20 cellular contexts compared by ENCODE assay signal in the genomic region with DNA sequence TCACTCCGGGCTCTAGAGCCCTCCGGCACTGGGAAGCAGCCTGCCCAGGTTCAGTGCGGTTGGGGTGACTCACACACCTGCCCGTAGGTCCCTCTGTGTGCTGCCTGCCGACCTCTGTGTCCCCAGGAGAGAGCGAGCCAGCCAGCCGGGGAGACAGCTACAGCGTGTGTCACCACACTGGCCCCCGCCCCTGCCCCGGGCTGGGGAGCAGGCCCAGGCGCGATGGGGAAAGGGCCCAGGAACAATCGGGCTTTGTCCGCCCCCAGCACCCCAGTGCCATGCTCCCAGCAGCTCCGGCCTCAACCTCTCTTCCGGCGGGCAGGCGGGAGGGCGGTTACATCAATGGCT. TPM values are rescaled to one million over a fixed set of nuclear protein-coding genes. Genes with fewer than 3 reads are reported as not detected.
A peak's percentile ranks its signal among the peaks of the same experiment; 100 is the strongest.
DNase-seq lines count a peak whose midpoint lies in the region; ATAC-seq and TF ChIP-seq lines count a peak whose summit lies in the region.
"Had no signal": no experiment of that assay in that cellular context is flagged by ENCODE, and none has a peak within 500 bp of the region (broad histone marks: within the 10 kb centered on the region; RNA-seq: fewer than 3 reads in every experiment).

A gene (minus strand): TSS at position 179 of the 348 bp plus-strand sequence. CDS start 1,487 bp downstream, outside the sequence.

- no peak for DNase-seq in IMR-90
- DNase-seq in kidney tubule cell (ENCODE audit: low spot score), result peak; percentile 79
- DNase-seq in sciatic nerve (ENCODE audit: low spot score), result peak; percentile 54
- DNase-seq in stimulated activated naive CD8-positive, alpha-beta T cell treated with anti-CD3 and anti-CD28 coated beads, Interleukin-15, amount 100 ng/mL, for 72 hours, result no peak
- DNase-seq in DMS153 treated with DMSO at 0.1 percent for 48 hours (lab: John Stamatoyannopoulos, UW; ENCODE audit: unreplicated experiment), result no peak
- DNase-seq in NCI-H2196 treated with DMSO at 0.1 percent for 48 hours (lab: John Stamatoyannopoulos, UW; ENCODE audit: unreplicated experiment), result no peak
- no peak for DNase-seq in activated CD4-positive, alpha-beta T cell treated with anti-CD3 and anti-CD28 coated beads, Interleukin-2, amount 10 ng/mL, durations not matched to agents 24 days and 14 days
- DNase-seq: activated T-cell treated with anti-CD3 and anti-CD28 coated beads, Interleukin-2, amount 50 U/mL, for 4 hours; adrenal gland; BE2C; cortex of kidney; KBM-7; NCI-H1417 treated with DMSO at 0.1 percent for 48 hours; NCI-H510A treated with DMSO at 0.1 percent for 48 hours; right lobe of liver; stimulated activated CD4-positive, alpha-beta T cell treated with anti-CD3 and anti-CD28 coated beads, Interleukin-4, amount 100 ng/mL, for 1 hour; T-helper 1 cell had no signal

- no peak within 1 kb of the TSS for H3K27ac ChIP-seq in IMR-90 (ENCODE audit: insufficient read depth, low read length)
- peak within 1 kb of the TSS; percentile 99 for H3K27ac ChIP-seq in cingulate gyrus (ENCODE audit: low read depth, low read length)
- H3K27ac ChIP-seq: adrenal gland, right lobe of liver had no signal

- H3K9me1 ChIP-seq in IMR-90 (ENCODE audit: insufficient read depth, low read length), result no peaks in the 10 kb centered on the region

- H3K27me3 ChIP-seq in IMR-90 (ENCODE audit: control insufficient read depth, insufficient read depth, low read length), result no peaks in the 10 kb centered on the region
- H3K27me3 ChIP-seq: right lobe of liver had no signal

- no peaks in the 10 kb centered on the region for H3K4me1 ChIP-seq in IMR-90 (ENCODE audit: control insufficient read depth, insufficient read depth, low read length)
- H3K4me1 ChIP-seq: adrenal gland, BE2C, right lobe of liver had no signal

- no peak within 1 kb of the TSS for H2BK5ac ChIP-seq in IMR-90 (ENCODE audit: low read depth, low read length, poor library complexity, severe bottlenecking)

- H3K4me1 Mint-ChIP-seq in stimulated activated naive CD8-positive, alpha-beta T cell treated with anti-CD3 and anti-CD28 coated beads, Interleukin-15, amount 100 ng/mL, for 72 hours, result no peaks in the 10 kb centered on the region
- no peaks in the 10 kb centered on the region for H3K4me1 Mint-ChIP-seq in activated CD4-positive, alpha-beta T cell treated with anti-CD3 and anti-CD28 coated beads, Interleukin-2, amount 10 ng/mL, durations not matched to agents 24 days and 14 days

- H2BK120ac ChIP-seq in IMR-90 (ENCODE audit: low read depth, low read length), result no peak within 1 kb of the TSS

- no peak within 1 kb of the TSS for H3K4me3 Mint-ChIP-seq in stimulated activated naive CD8-positive, alpha-beta T cell treated with anti-CD3 and anti-CD28 coated beads, Interleukin-15, amount 100 ng/mL, for 72 hours
- H3K4me3 Mint-ChIP-seq in activated CD4-positive, alpha-beta T cell treated with anti-CD3 and anti-CD28 coated beads, Interleukin-2, amount 10 ng/mL, durations not matched to agents 24 days and 14 days, result no peak within 1 kb of the TSS
- H3K4me3 Mint-ChIP-seq: activated T-cell treated with anti-CD3 and anti-CD28 coated beads, Interleukin-2, amount 50 U/mL, for 4 hours had no signal

- H3K9ac ChIP-seq in IMR-90 (ENCODE audit: low read depth, low read length), result no peak within 1 kb of the TSS

- H3K56ac ChIP-seq in IMR-90 (ENCODE audit: extremely low read depth, insufficient read depth, low read length), result no peak within 1 kb of the TSS

- H3K9me3 ChIP-seq in IMR-90 (ENCODE audit: control insufficient read depth, insufficient read depth, low read length), result peaks cover 3% of the 10 kb centered on the region
- H3K9me3 ChIP-seq: adrenal gland, BE2C, right lobe of liver had no signal

- H3K9me3 Mint-ChIP-seq in stimulated activated naive CD8-positive, alpha-beta T cell treated with anti-CD3 and anti-CD28 coated beads, Interleukin-15, amount 100 ng/mL, for 72 hours, result no peaks in the 10 kb centered on the region
- H3K9me3 Mint-ChIP-seq in activated CD4-positive, alpha-beta T cell treated with anti-CD3 and anti-CD28 coated beads, Interleukin-2, amount 10 ng/mL, durations not matched to agents 24 days and 14 days, result no peaks in the 10 kb centered on the region
- H3K9me3 Mint-ChIP-seq: activated T-cell treated with anti-CD3 and anti-CD28 coated beads, Interleukin-2, amount 50 U/mL, for 4 hours had no signal

- H2AFZ ChIP-seq in IMR-90 (replicated peaks; ENCODE audit: low read length, poor library complexity), result peak within 1 kb of the TSS; percentile 21

- POLR2A ChIA-PET in IMR-90 (lab: Charles Lee; ENCODE audit: unreplicated experiment), result no interaction called here

- no peak within 1 kb of the TSS for H4K8ac ChIP-seq in IMR-90 (ENCODE audit: low read depth in 2 of 2, low read length in 2 of 2)

- H2BK15ac ChIP-seq in IMR-90 (ENCODE audit: low read depth, low read length), result no peak within 1 kb of the TSS

- no peak within 1 kb of the TSS for H2AK9ac ChIP-seq in IMR-90 (replicated peaks; ENCODE audit: low read depth, low read length, poor library complexity)

- H2BK20ac ChIP-seq in IMR-90 (ENCODE audit: low read depth, low read length), result no peak within 1 kb of the TSS

- no peak within 1 kb of the TSS for H3K4me2 ChIP-seq in IMR-90 (ENCODE audit: low read depth, low read length)

- no peak for ATAC-seq in IMR-90 (ENCODE audit: low read depth)
- ATAC-seq in sciatic nerve, result peak; percentile 61
- ATAC-seq in stimulated activated naive CD8-positive, alpha-beta T cell treated with anti-CD3 and anti-CD28 coated beads, Interleukin-15, amount 100 ng/mL, for 72 hours, result no peak
- ATAC-seq: activated T-cell treated with anti-CD3 and anti-CD28 coated beads, Interleukin-2, amount 50 U/mL, for 4 hours had no signal

- no peaks in the 10 kb centered on the region for H3K36me3 Mint-ChIP-seq in activated CD4-positive, alpha-beta T cell treated with anti-CD3 and anti-CD28 coated beads, Interleukin-2, amount 10 ng/mL, durations not matched to agents 24 days and 14 days (ENCODE audit: low read depth)

- H4K5ac ChIP-seq in IMR-90 (ENCODE audit: low read depth, low read length), result no peak within 1 kb of the TSS

- H3K27me3 Mint-ChIP-seq in stimulated activated naive CD8-positive, alpha-beta T cell treated with anti-CD3 and anti-CD28 coated beads, Interleukin-15, amount 100 ng/mL, for 72 hours, result peaks cover 72% of the 10 kb centered on the region
- peaks cover 6% of the 10 kb centered on the region for H3K27me3 Mint-ChIP-seq in activated CD4-positive, alpha-beta T cell treated with anti-CD3 and anti-CD28 coated beads, Interleukin-2, amount 10 ng/mL, durations not matched to agents 24 days and 14 days

- no peaks in the 10 kb centered on the region for H3K36me3 ChIP-seq in IMR-90 (ENCODE audit: control insufficient read depth, insufficient read depth, low read length)
- H3K36me3 ChIP-seq: adrenal gland, BE2C, right lobe of liver had no signal

- TF ChIP-seq RAD21 in IMR-90 (IDR thresholded peaks at IDR 0.05; ENCODE audit: low read length), result no peak

- TF ChIP-seq POLR2A in IMR-90 (IDR thresholded peaks at IDR 0.05; ENCODE audit: low read depth, low read length), result no peak

- H3K79me1 ChIP-seq in IMR-90 (ENCODE audit: low read depth in 1 of 2, low read length in 2 of 2), result no peaks in the 10 kb centered on the region

- intact Hi-C loops in IMR-90 (cut with micrococcal nuclease), result no loop called here
- intact Hi-C loops in sciatic nerve (cut with DNase I), result no loop called here
- intact Hi-C loops in activated CD4-positive, alpha-beta T cell treated with anti-CD3 and anti-CD28 coated beads, Interleukin-2, amount 10 ng/mL, durations not matched to agents 24 days and 14 days (cut with micrococcal nuclease), result no loop called here

- CTCF ChIA-PET in IMR-90 (lab: Yijun Ruan, JAX), result no interaction called here

- H3K4me3 ChIP-seq in IMR-90 (ENCODE audit: insufficient read depth, low read depth, low read length), result no peak within 1 kb of the TSS
- H3K4me3 ChIP-seq: adrenal gland, right lobe of liver had no signal

- peak within 1 kb of the TSS in 1 of 2 donors; percentile 52 for H3K27ac Mint-ChIP-seq in stimulated activated naive CD8-positive, alpha-beta T cell treated with anti-CD3 and anti-CD28 coated beads, Interleukin-15, amount 100 ng/mL, for 72 hours
- no peak within 1 kb of the TSS for H3K27ac Mint-ChIP-seq in activated CD4-positive, alpha-beta T cell treated with anti-CD3 and anti-CD28 coated beads, Interleukin-2, amount 10 ng/mL, durations not matched to agents 24 days and 14 days

- no peak for TF ChIP-seq CTCF in IMR-90 (conservative IDR thresholded peaks at IDR 0.05; ENCODE audit: low read depth, low read length)

- no peak within 1 kb of the TSS for H3K4ac ChIP-seq in IMR-90 (ENCODE audit: low read depth, low read length)

- no TSS peak for BruUV-seq in IMR-90 (replicated peaks; lab: Mats Ljungman, UMichigan)

- dilution Hi-C loops in IMR-90 (cut with HindIII; ENCODE audit: low sequenced_read_pairs, unreplicated experiment), result no loop called here

- H3K23ac ChIP-seq in IMR-90 (ENCODE audit: low read depth, low read length), result no peak within 1 kb of the TSS

- in situ Hi-C loops in IMR-90 (cut with MboI; ENCODE audit: low sequenced_read_pairs), result no loop called here

- no peak within 1 kb of the TSS for H2AK5ac ChIP-seq in IMR-90 (ENCODE audit: low read depth, low read length)

- no peak within 1 kb of the TSS for H4K91ac ChIP-seq in IMR-90 (ENCODE audit: insufficient read depth, low read depth, low read length)

- 47% methylated on average over 10 of the region's 19 CpGs; no CpG with 5 or more reads in 1 of the 2 experiments for WGBS in IMR-90 (ENCODE audit: extremely low coverage in 2 of 2, insufficient read length in 1 of 2), 2 experiments

- H3K14ac ChIP-seq in IMR-90 (replicated peaks; ENCODE audit: low read depth, low read length), result no peak within 1 kb of the TSS

- H4K20me1 ChIP-seq in IMR-90 (ENCODE audit: insufficient read depth, low read length), result no peaks in the 10 kb centered on the region

- no peak within 1 kb of the TSS for H3K18ac ChIP-seq in IMR-90 (ENCODE audit: low read depth, low read length)

TF ChIP-seq in IMR-90, 13 proteins besides CTCF, POLR2A, EP300 and RAD21 (continues in another document):
- TF ChIP-seq, protein P1, sequence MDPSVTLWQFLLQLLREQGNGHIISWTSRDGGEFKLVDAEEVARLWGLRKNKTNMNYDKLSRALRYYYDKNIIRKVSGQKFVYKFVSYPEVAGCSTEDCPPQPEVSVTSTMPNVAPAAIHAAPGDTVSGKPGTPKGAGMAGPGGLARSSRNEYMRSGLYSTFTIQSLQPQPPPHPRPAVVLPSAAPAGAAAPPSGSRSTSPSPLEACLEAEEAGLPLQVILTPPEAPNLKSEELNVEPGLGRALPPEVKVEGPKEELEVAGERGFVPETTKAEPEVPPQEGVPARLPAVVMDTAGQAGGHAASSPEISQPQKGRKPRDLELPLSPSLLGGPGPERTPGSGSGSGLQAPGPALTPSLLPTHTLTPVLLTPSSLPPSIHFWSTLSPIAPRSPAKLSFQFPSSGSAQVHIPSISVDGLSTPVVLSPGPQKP (IDR thresholded peaks at IDR 0.05; ENCODE audit: borderline replicate concordance, low read depth, low read length), result no peak
- no peak for TF ChIP-seq MAZ (IDR thresholded peaks at IDR 0.05; ENCODE audit: borderline replicate concordance, low read depth, low read length)

RNA-seq across cellular contexts. Expression of the gene that starts here (rescaled TPM):
- total RNA-seq in IMR-90 (2012; rRNA removed), result not detected in 2 replicates
- polyA plus RNA-seq in IMR-90 (2012; rRNA removed), result not detected in 2 replicates
- not detected in 2 replicates for polyA plus RNA-seq in IMR-90 (2012; cell fraction: cytosol; rRNA removed)
- not detected in 2 replicates for polyA plus RNA-seq in IMR-90 (2012; cell fraction: nucleus; rRNA removed; ENCODE audit: low replicate concordance)
- total RNA-seq in sciatic nerve, result 8.8 TPM
- total RNA-seq in activated CD4-positive, alpha-beta T cell treated with anti-CD3 and anti-CD28 coated beads, Interleukin-2, amount 10 ng/mL, durations not matched to agents 24 days and 14 days, result not detected in 2 replicates
- total RNA-seq: activated T-cell treated with anti-CD3 and anti-CD28 coated beads, Interleukin-2, amount 50 U/mL, for 4 hours; adrenal gland; OCI-LY7; right lobe of liver; urinary bladder had no signal
- polyA plus RNA-seq: adrenal gland, urinary bladder had no signal

Comparison
In these comparisons a context has a peak if more than half of its experiments do, and no peak if none do; other contexts are left out.
1. DNase-seq: peak in kidney tubule cell (single experiment) and sciatic nerve (single experiment); none in IMR-90 (single experiment), stimulated activated naive CD8-positive, alpha-beta T cell treated with anti-CD3 and anti-CD28 coated beads, Interleukin-15, amount 100 ng/mL, for 72 hours (0 of 2), DMS153 treated with DMSO at 0.1 percent for 48 hours (single experiment), NCI-H2196 treated with DMSO at 0.1 percent for 48 hours (single experiment) and activated CD4-positive, alpha-beta T cell treated with anti-CD3 and anti-CD28 coated beads, Interleukin-2, amount 10 ng/mL, durations not matched to agents 24 days and 14 days (single experiment).